Comparison of ENCODE assay signal across 2 cellular contexts in genomic region chr14:74888164-74889158, GRCh38.
TF ChIP-seq lines count a peak whose summit lies in the region.

No MANE protein-coding gene starts in this region.

TF ChIP-seq in Ishikawa, 13 proteins besides CTCF, POLR2A, EP300 and RAD21:
- peak; percentile 13; the same call in 1 of the 2 replicates for TF ChIP-seq CEBPB (IDR thresholded peaks at IDR 0.05)
- no peak for TF ChIP-seq ZBTB7A (IDR thresholded peaks at IDR 0.05; ENCODE audit: low read depth)

TF ChIP-seq in HepG2, 621 proteins besides CTCF, POLR2A, EP300 and RAD21:
- TF ChIP-seq FOSL2 (CRISPR knock-in tag; IDR thresholded peaks at IDR 0.05) (peak; percentile 52), FOXK2 (IDR thresholded peaks at IDR 0.05) (no peak)
